26 cellular contexts compared by ENCODE assay signal in genomic region chrX:152912641-152913040, GRCh38.
"Had no signal": no experiment of that assay in that cellular context is flagged by ENCODE, and none has a peak within 500 bp of the region (broad histone marks: within the 10 kb centered on the region; RNA-seq: fewer than 3 reads in every experiment).

No MANE protein-coding gene starts in this region.

- DNase-seq: activated B cell treated with CpG ODN at 0.5 μM for 24 hours; activated CD4-positive, alpha-beta T cell treated with anti-CD3 and anti-CD28 coated beads, Interleukin-2, amount 50 U/mL, for 1 hour; activated CD8-positive, alpha-beta memory T cell treated with anti-CD3 and anti-CD28 coated beads for 24 hours; activated effector memory CD4-positive, alpha-beta T cell treated with Interleukin-2 at 50 U/mL for 16 hours; activated gamma-delta T cell treated with Interleukin-2 at 50 U/mL for 16 hours; activated naive CD4-positive, alpha-beta T cell treated with anti-CD3 and anti-CD28 coated beads, Interleukin-2, amount 50 U/mL, for 16 hours; activated naive CD4-positive, alpha-beta T cell treated with Interleukin-2 at 50 U/mL for 16 hours; activated T-cell treated with anti-CD3 and anti-CD28 coated beads, Interleukin-2, amount 50 U/mL, for 4 hours; amniotic stem cell; brain microvascular endothelial cell; cortex of kidney; effector CD4-positive, alpha-beta T cell; foreskin fibroblast; head of caudate nucleus; T-helper 1 cell; T-helper 17 cell; T1000; WERI-Rb-1 had no signal

- H3K36me3 ChIP-seq: brain microvascular endothelial cell, WERI-Rb-1 had no signal

- ATAC-seq: activated CD4-positive, CD25-positive, alpha-beta regulatory T cell treated with anti-CD3 and anti-CD28 coated beads, Interleukin-2, amount 50 U/mL, for 24 hours; activated CD8-positive, alpha-beta T cell treated with anti-CD3 and anti-CD28 coated beads for 36 hours; activated T-cell treated with anti-CD3 and anti-CD28 coated beads, Interleukin-2, amount 50 U/mL, for 4 hours; activated T-helper 17 cell treated with anti-CD3 and anti-CD28 coated beads, Interleukin-2, amount 50 U/mL, for 72 hours; esophagus mucosa; T-helper 17 cell had no signal

- H3K27me3 ChIP-seq: brain microvascular endothelial cell had no signal

- FAIRE-seq: bronchial epithelial cell, colon, endometrium, frontal cortex had no signal

- H3K27ac ChIP-seq: brain microvascular endothelial cell had no signal
